In genomic region chr4:113761682-113762060, GRCh38 we compare ENCODE assay signal across 8 cellular contexts. TPM values are rescaled to one million over a fixed set of nuclear protein-coding genes. Genes with fewer than 3 reads are reported as not detected.
A peak's percentile ranks its signal among the peaks of the same experiment; 100 is the strongest.
DNase-seq lines count a peak whose midpoint lies in the region; ATAC-seq and TF ChIP-seq lines count a peak whose summit lies in the region.

TSS of gene CAMK2D (minus strand) at chr4:113761738. CDS start at chr4:113761068, 670 bp downstream.

- CTCF ChIA-PET in mammary epithelial cell (lab: Charles Lee; ENCODE audit: low non-redundant PET), result no interaction called here

- dilution Hi-C loops in mammary epithelial cell (cut with HindIII; ENCODE audit: low sequenced_read_pairs), result no loop called here

- TF ChIP-seq CTCF in mammary epithelial cell (conservative IDR thresholded peaks at IDR 0.05 in 1 of 2, IDR thresholded peaks at IDR 0.05 in 1 of 2; ENCODE audit: extremely low read depth in 1 of 2, insufficient read depth in 1 of 2, low read depth in 1 of 2, low read length in 2 of 2), result peak; percentile 14 to 83

- peak; percentile 28 for ATAC-seq in HG02981 (IDR thresholded peaks at IDR 0.05; ENCODE audit: unreplicated experiment)

- no TSS peak for BruUV-seq in mammary epithelial cell (replicated peaks; lab: Mats Ljungman, UMichigan)

- no peaks in the 10 kb centered on the region for H3K36me3 ChIP-seq in mammary epithelial cell (ENCODE audit: insufficient read depth, low read length)

- peak within 1 kb of the TSS; percentile 94 for H3K4me2 ChIP-seq in mammary epithelial cell (ENCODE audit: insufficient read depth, low read depth, low read length)

- H3K4me3 ChIP-seq in mammary epithelial cell (replicated peaks in 1 of 3; ENCODE audit: insufficient read depth in 1 of 3, low read depth in 2 of 3, low read length in 3 of 3) (peak within 1 kb of the TSS; percentile 77 to 78 (median 78)), skin epidermis (peak within 1 kb of the TSS; percentile 56 to 83 (median 69))

- intact Hi-C loops in mammary epithelial cell (cut with micrococcal nuclease), result loop anchor here (1.0 to 5.0 kb wide), 10 partner anchors 89 to 616 kb away; partner anchors contain the start of gene ARSJ

- H4K20me1 ChIP-seq in mammary epithelial cell (ENCODE audit: insufficient read depth, low read length), result no peaks in the 10 kb centered on the region

- peak within 1 kb of the TSS; percentile 95 for H3K27ac ChIP-seq in mammary epithelial cell (ENCODE audit: insufficient read depth, low read depth, low read length)
- peak within 1 kb of the TSS; percentile 92 to 100 (median 97) for H3K27ac ChIP-seq in skin epidermis

- peaks cover 38% of the 10 kb centered on the region for H3K79me2 ChIP-seq in mammary epithelial cell (ENCODE audit: insufficient read depth, low read length)

- no peaks in the 10 kb centered on the region for H3K27me3 ChIP-seq in mammary epithelial cell (ENCODE audit: insufficient read depth, low read length)

- H2AFZ ChIP-seq in mammary epithelial cell (ENCODE audit: low read depth, low read length), result peak within 1 kb of the TSS; percentile 86

- peak; percentile 56 to 63 (median 60) for DNase-seq in activated CD4-positive, CD25-positive, alpha-beta regulatory T cell (lab: John Stamatoyannopoulos, UW)
- DNase-seq in activated CD4-positive, CD25-positive, alpha-beta regulatory T cell treated with anti-CD3 and anti-CD28 coated beads, Interleukin-2, amount 50 U/mL, for 72 hours, result no peak
- DNase-seq in NCI-H2029 treated with DMSO at 0.1 percent for 48 hours (lab: John Stamatoyannopoulos, UW), result peak; percentile 64
- DNase-seq in UCSD-AML1 (lab: John Stamatoyannopoulos, UW; ENCODE audit: unreplicated experiment), result peak; percentile 28
- peak; percentile 85 for DNase-seq in mammary epithelial cell
- peak; percentile 46 for DNase-seq in iPS-NIHi11 (ENCODE audit: low spot score)

- peaks cover 8% of the 10 kb centered on the region for H3K4me1 ChIP-seq in mammary epithelial cell (ENCODE audit: insufficient read depth, low read length)

- no peaks in the 10 kb centered on the region for H3K9me3 ChIP-seq in mammary epithelial cell (replicated peaks; ENCODE audit: insufficient read depth, low read length)

- in situ Hi-C loops in mammary epithelial cell (cut with MboI; ENCODE audit: low sequenced_read_pairs in 2 of 2), result loop anchor here in 1 of 2 donors (5.0 to 25.0 kb wide), 2 partner anchors 219 to 374 kb away; no protein-coding TSS in a partner anchor

- WGBS in mammary epithelial cell (ENCODE audit: low coverage, missing lambda C conversion rate), result 0% methylated on average over 3 of the region's 30 CpGs

- peak within 1 kb of the TSS; percentile 91 for H3K9ac ChIP-seq in mammary epithelial cell (ENCODE audit: insufficient read depth, low read length)

RNA-seq across cellular contexts. Expression of gene CAMK2D, which starts in this region (rescaled TPM):
- 10 to 100 TPM; 36.3 to 63.8 TPM for total RNA-seq in mammary epithelial cell
- polyA plus RNA-seq in mammary epithelial cell, result 11.2 TPM
- polyA minus RNA-seq in mammary epithelial cell, result 27.0 TPM
